ENCODE assay signal across 8 cellular contexts in the genomic region with DNA sequence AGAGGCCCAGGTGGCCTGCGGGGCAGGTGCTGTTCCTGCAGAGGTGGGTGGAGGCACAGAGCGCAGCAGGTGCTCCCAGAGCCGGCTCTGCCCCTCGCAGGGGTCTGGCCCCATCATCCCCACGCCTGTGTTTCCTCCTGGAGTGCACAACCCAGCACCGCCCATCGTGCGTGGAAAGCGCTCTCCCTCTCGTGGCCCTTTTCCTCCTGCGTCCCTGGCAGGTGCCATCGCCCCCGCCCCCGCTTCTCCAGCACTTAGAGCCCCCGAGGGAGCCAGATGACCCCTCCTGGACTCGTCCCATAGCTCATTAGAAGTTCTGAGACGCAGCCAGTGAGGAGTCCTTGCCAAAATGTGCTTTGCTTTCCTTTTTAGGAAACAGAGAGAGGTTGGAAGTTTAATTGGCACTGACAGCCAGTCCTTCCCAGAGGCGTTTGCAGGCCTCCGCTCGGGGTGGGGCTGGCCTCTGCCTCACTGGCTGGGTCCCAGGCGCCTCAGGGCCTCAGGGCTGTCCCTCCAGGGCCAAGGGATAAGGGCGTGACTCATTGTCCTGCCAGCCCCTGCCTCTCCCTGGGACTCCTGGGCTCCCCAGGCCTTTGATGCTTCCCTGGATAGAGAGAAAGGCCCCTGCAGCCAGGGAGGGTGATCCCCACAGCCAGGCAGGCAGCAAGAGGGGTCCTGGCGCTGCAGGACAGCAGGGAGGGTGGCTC. TPM values are rescaled to one million over a fixed set of nuclear protein-coding genes. Genes with fewer than 3 reads are reported as not detected.
A peak's percentile ranks its signal among the peaks of the same experiment; 100 is the strongest.
DNase-seq lines count a peak whose midpoint lies in the region; ATAC-seq and TF ChIP-seq lines count a peak whose summit lies in the region.

No MANE protein-coding gene starts in this region.

- ATAC-seq in GM21360 (IDR thresholded peaks at IDR 0.05; ENCODE audit: unreplicated experiment) (no peak), GM19455 (IDR thresholded peaks at IDR 0.05; ENCODE audit: unreplicated experiment) (no peak), HG03139 (IDR thresholded peaks at IDR 0.05; ENCODE audit: unreplicated experiment) (no peak)

- no peaks in the 10 kb centered on the region for H4K20me1 ChIP-seq in hepatocyte (ENCODE audit: insufficient read depth, poor library complexity, severe bottlenecking)

- H3K4me3 ChIP-seq in hepatocyte (no peak overlapping the region), sigmoid colon (peak overlapping the region in 1 of 4 donors; percentile 6)

- DNase-seq in EL (peak; percentile 87), amygdala (lab: John Stamatoyannopoulos, UW) (peak in 43 of 56 donors; percentile 8 to 87 (median 53)), hepatocyte (ENCODE audit: low spot score) (no peak), sigmoid colon (peak; percentile 98)
- DNase-seq in activated effector memory CD4-positive, alpha-beta T cell treated with anti-CD3 and anti-CD28 coated beads, Interleukin-2, amount 50 U/mL, for 16 hours = no peak

- TF ChIP-seq CTCF in hepatocyte (IDR thresholded peaks at IDR 0.05; ENCODE audit: poor library complexity) (no peak), sigmoid colon (IDR thresholded peaks at IDR 0.05) (no peak)

- H2AFZ ChIP-seq in hepatocyte = no peak overlapping the region

- H3K27ac ChIP-seq in hepatocyte (peak overlapping the region; percentile 9), sigmoid colon (peak overlapping the region; percentile 91 to 93 (median 91))

- 86% methylated on average over 17 of the region's 23 CpGs for WGBS in hepatocyte (ENCODE audit: low lambda C conversion rate, missing lambda C conversion rate)
- 63 to 67% methylated on average over 23 of the region's 23 CpGs for WGBS in sigmoid colon, 2 donors

- no peak overlapping the region for H3K4me2 ChIP-seq in hepatocyte

- H3K36me3 ChIP-seq in hepatocyte (replicated peaks; ENCODE audit: insufficient read depth, low read depth) (no peaks in the 10 kb centered on the region), sigmoid colon (peaks cover 0 to 9% (median 2%) of the 10 kb centered on the region in 4 donors)

- no peaks in the 10 kb centered on the region for H3K9me3 ChIP-seq in hepatocyte (ENCODE audit: low read depth)
- H3K9me3 ChIP-seq in sigmoid colon = no peaks in the 10 kb centered on the region

- no peak for TF ChIP-seq POLR2A in sigmoid colon (IDR thresholded peaks at IDR 0.05)

- TF ChIP-seq EP300 in sigmoid colon (IDR thresholded peaks at IDR 0.05) = peak in 3 of 4 donors; percentile 53 to 85 (median 77)

- H3K4me1 ChIP-seq in hepatocyte (ENCODE audit: insufficient read depth) = no peaks in the 10 kb centered on the region
- H3K4me1 ChIP-seq in sigmoid colon = peaks cover 0 to 46% (median 44%) of the 10 kb centered on the region in 4 donors

- H3K27me3 ChIP-seq in hepatocyte (no peaks in the 10 kb centered on the region), sigmoid colon (no peaks in the 10 kb centered on the region)

- no peaks in the 10 kb centered on the region for H3K79me2 ChIP-seq in hepatocyte

- H3K9me2 ChIP-seq in hepatocyte (replicated peaks; ENCODE audit: insufficient read depth) = no peaks in the 10 kb centered on the region

- intact Hi-C loops in sigmoid colon (cut with DNase I) = loop anchor here (2.0 to 10.0 kb wide), 3 partner anchors 17 to 505 kb away; no protein-coding TSS in a partner anchor

RNA-seq across cellular contexts. Expression of gene CHMP6, which starts 32.2 kb away (rescaled TPM):
- total RNA-seq in hepatocyte (16.9 and 27.8 TPM in 2 replicates), sigmoid colon (10 to 100 TPM; 15.7 to 28.2 (median 22.2) TPM)
- polyA plus RNA-seq in hepatocyte (30.8 and 38.3 TPM in 2 replicates), sigmoid colon (10 to 100 TPM; 36.3 to 40.4 (median 37.2) TPM)

Comparison
In these comparisons a context has a peak if more than half of its experiments do, and no peak if none do; other contexts are left out.
1. DNase-seq: peak in EL (single experiment), amygdala (43 of 56) and sigmoid colon (single experiment); none in hepatocyte (single experiment) and activated effector memory CD4-positive, alpha-beta T cell treated with anti-CD3 and anti-CD28 coated beads, Interleukin-2, amount 50 U/mL, for 16 hours (single experiment).